1 cellular context compared by ENCODE assay signal in the genomic region with DNA sequence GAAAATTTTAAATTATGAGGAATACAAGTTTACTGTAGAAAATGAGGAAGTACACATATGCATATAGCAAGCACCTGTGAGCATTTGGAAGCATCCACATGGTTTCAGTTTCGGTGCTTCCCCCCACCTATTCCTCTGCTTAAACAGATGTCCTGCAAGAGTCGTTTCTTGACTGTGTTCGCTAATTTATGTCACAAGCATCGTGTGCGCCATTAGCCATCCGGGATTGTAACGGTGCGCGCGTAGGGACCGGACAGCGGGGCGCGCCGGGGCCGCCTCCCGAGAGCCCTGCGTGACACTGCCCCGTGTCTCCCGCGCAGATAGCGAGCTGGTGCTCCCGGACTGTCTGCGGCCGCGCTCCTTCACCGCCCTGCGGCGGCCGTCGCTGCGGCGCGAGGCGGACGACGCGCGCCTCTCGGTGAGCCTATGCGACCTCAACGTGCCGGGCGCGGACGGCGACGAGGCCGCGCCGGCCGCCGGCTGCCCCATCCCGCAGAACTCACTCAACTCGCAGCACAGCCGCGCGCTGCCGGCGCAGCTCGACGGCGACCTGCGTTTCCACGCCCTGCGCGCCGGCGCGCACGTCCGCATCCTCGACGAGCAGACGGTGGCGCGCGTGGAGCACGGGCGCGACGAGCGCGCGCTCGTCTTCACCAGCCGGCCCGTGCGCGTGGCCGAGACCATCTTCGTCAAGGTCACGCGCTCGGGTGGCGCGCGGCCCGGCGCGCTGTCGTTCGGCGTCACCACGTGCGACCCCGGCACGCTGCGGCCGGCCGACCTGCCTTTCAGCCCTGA.
A peak's percentile ranks its signal among the peaks of the same experiment; 100 is the strongest.
TF ChIP-seq lines count a peak whose summit lies in the region.

No MANE protein-coding gene starts in this region.

TF ChIP-seq in GM12878, 131 proteins besides CTCF, POLR2A, EP300 and RAD21:
- TF ChIP-seq CREB1 (IDR thresholded peaks at IDR 0.05; ENCODE audit: low read depth) (peak; percentile 75; the same call in 1 of the 2 replicates), POLR2AphosphoS2 (IDR thresholded peaks at IDR 0.05; ENCODE audit: low read depth, low read length) (no peak), SPI1 (IDR thresholded peaks at IDR 0.05; ENCODE audit: borderline replicate concordance, insufficient read depth, low read depth, low read length) (peak; percentile 20; the same call in 1 of the 2 replicates), SRF (IDR thresholded peaks at IDR 0.05; ENCODE audit: low read depth in 2 of 2, low read length in 2 of 2) (no peak), PAX5 (IDR thresholded peaks at IDR 0.05; ENCODE audit: borderline replicate concordance, low read depth, low read length) (0 out of 2 replicates have a peak, but pooled peaks have one; percentile 20), YY1 (IDR thresholded peaks at IDR 0.05; ENCODE audit: low read depth, low read length) (0 out of 2 replicates have a peak, but pooled peaks have one; percentile 17), POLR2AphosphoS5 (IDR thresholded peaks at IDR 0.05; ENCODE audit: low read length) (peak; percentile 41; the same call in 1 of the 2 replicates), NBN (IDR thresholded peaks at IDR 0.05) (no peak)
